In the genomic region with DNA sequence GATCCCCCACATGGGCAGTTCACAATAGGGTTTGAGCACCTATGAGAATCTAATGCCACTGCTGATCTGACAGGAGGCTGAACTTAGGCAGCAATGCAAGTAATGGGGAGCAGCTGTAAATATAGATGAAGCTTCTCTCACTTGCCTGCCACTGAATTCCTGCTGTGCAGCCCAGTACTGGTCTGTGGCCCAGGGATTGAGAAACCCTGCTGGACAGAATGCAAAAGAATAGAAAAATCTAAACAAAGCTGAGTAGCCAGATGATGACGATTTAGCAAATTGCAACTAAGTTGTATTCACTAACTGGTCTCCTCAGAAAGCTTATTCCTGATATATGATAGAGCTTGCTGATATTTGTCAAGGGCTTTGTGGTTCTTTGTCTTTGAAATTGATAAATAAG, we compare ENCODE assay signal across 1 cellular context.
TF ChIP-seq lines count a peak whose summit lies in the region.

No MANE protein-coding gene starts in this region.

TF ChIP-seq in GM23338, 12 proteins besides CTCF, POLR2A, EP300 and RAD21:
- TF ChIP-seq, protein P1, sequence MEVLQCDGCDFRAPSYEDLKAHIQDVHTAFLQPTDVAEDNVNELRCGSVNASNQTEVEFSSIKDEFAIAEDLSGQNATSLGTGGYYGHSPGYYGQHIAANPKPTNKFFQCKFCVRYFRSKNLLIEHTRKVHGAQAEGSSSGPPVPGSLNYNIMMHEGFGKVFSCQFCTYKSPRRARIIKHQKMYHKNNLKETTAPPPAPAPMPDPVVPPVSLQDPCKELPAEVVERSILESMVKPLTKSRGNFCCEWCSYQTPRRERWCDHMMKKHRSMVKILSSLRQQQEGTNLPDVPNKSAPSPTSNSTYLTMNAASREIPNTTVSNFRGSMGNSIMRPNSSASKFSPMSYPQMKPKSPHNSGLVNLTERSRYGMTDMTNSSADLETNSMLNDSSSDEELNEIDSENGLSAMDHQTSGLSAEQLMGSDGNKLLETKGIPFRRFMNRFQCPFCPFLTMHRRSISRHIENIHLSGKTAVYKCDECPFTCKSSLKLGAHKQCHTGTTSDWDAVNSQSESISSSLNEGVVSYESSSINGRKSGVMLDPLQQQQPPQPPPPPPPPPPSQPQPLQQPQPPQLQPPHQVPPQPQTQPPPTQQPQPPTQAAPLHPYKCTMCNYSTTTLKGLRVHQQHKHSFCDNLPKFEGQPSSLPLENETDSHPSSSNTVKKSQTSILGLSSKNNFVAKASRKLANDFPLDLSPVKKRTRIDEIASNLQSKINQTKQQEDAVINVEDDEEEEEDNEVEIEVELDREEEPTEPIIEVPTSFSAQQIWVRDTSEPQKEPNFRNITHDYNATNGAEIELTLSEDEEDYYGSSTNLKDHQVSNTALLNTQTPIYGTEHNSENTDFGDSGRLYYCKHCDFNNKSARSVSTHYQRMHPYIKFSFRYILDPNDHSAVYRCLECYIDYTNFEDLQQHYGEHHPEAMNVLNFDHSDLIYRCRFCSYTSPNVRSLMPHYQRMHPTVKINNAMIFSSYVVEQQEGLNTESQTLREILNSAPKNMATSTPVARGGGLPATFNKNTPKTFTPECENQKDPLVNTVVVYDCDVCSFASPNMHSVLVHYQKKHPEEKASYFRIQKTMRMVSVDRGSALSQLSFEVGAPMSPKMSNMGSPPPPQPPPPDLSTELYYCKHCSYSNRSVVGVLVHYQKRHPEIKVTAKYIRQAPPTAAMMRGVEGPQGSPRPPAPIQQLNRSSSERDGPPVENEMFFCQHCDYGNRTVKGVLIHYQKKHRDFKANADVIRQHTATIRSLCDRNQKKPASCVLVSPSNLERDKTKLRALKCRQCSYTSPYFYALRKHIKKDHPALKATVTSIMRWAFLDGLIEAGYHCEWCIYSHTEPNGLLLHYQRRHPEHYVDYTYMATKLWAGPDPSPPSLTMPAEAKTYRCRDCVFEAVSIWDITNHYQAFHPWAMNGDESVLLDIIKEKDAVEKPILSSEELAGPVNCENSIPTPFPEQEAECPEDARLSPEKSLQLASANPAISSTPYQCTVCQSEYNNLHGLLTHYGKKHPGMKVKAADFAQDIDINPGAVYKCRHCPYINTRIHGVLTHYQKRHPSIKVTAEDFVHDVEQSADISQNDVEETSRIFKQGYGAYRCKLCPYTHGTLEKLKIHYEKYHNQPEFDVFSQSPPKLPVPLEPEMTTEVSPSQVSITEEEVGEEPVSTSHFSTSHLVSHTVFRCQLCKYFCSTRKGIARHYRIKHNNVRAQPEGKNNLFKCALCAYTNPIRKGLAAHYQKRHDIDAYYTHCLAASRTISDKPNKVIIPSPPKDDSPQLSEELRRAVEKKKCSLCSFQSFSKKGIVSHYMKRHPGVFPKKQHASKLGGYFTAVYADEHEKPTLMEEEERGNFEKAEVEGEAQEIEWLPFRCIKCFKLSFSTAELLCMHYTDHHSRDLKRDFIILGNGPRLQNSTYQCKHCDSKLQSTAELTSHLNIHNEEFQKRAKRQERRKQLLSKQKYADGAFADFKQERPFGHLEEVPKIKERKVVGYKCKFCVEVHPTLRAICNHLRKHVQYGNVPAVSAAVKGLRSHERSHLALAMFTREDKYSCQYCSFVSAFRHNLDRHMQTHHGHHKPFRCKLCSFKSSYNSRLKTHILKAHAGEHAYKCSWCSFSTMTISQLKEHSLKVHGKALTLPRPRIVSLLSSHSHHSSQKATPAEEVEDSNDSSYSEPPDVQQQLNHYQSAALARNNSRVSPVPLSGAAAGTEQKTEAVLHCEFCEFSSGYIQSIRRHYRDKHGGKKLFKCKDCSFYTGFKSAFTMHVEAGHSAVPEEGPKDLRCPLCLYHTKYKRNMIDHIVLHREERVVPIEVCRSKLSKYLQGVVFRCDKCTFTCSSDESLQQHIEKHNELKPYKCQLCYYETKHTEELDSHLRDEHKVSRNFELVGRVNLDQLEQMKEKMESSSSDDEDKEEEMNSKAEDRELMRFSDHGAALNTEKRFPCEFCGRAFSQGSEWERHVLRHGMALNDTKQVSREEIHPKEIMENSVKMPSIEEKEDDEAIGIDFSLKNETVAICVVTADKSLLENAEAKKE (CRISPR knock-in tag; IDR thresholded peaks at IDR 0.05): no peak
- no peak for TF ChIP-seq STAT1 (IDR thresholded peaks at IDR 0.05; ENCODE audit: unreplicated experiment)
- TF ChIP-seq, protein P2, sequence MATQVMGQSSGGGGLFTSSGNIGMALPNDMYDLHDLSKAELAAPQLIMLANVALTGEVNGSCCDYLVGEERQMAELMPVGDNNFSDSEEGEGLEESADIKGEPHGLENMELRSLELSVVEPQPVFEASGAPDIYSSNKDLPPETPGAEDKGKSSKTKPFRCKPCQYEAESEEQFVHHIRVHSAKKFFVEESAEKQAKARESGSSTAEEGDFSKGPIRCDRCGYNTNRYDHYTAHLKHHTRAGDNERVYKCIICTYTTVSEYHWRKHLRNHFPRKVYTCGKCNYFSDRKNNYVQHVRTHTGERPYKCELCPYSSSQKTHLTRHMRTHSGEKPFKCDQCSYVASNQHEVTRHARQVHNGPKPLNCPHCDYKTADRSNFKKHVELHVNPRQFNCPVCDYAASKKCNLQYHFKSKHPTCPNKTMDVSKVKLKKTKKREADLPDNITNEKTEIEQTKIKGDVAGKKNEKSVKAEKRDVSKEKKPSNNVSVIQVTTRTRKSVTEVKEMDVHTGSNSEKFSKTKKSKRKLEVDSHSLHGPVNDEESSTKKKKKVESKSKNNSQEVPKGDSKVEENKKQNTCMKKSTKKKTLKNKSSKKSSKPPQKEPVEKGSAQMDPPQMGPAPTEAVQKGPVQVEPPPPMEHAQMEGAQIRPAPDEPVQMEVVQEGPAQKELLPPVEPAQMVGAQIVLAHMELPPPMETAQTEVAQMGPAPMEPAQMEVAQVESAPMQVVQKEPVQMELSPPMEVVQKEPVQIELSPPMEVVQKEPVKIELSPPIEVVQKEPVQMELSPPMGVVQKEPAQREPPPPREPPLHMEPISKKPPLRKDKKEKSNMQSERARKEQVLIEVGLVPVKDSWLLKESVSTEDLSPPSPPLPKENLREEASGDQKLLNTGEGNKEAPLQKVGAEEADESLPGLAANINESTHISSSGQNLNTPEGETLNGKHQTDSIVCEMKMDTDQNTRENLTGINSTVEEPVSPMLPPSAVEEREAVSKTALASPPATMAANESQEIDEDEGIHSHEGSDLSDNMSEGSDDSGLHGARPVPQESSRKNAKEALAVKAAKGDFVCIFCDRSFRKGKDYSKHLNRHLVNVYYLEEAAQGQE (IDR thresholded peaks at IDR 0.05; ENCODE audit: unreplicated experiment): no peak
- no peak for TF ChIP-seq CREB1 (CRISPR knock-in tag; IDR thresholded peaks at IDR 0.05; ENCODE audit: low read depth)
- TF ChIP-seq ZNF331 (CRISPR knock-in tag; IDR thresholded peaks at IDR 0.05; ENCODE audit: low read depth): no peak
- no peak for TF ChIP-seq NANOG (IDR thresholded peaks at IDR 0.05; ENCODE audit: borderline replicate concordance)
- no peak for TF ChIP-seq JUNB (IDR thresholded peaks at IDR 0.05; ENCODE audit: unreplicated experiment)
- TF ChIP-seq, protein P3, sequence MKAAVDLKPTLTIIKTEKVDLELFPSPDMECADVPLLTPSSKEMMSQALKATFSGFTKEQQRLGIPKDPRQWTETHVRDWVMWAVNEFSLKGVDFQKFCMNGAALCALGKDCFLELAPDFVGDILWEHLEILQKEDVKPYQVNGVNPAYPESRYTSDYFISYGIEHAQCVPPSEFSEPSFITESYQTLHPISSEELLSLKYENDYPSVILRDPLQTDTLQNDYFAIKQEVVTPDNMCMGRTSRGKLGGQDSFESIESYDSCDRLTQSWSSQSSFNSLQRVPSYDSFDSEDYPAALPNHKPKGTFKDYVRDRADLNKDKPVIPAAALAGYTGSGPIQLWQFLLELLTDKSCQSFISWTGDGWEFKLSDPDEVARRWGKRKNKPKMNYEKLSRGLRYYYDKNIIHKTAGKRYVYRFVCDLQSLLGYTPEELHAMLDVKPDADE (IDR thresholded peaks at IDR 0.05): no peak
- no peak for TF ChIP-seq EZH2 (IDR thresholded peaks at IDR 0.05; ENCODE audit: low read depth, unreplicated experiment)
- no peak for TF ChIP-seq EZH2phosphoT487 (IDR thresholded peaks at IDR 0.05; ENCODE audit: unreplicated experiment)
- TF ChIP-seq POLR2AphosphoS5 (IDR thresholded peaks at IDR 0.05; ENCODE audit: low read depth): no peak
- no peak for TF ChIP-seq ZNF114 (CRISPR knock-in tag; IDR thresholded peaks at IDR 0.05)
